15 cellular contexts compared by ENCODE assay signal in genomic region chrX:24133280-24133679, GRCh38. TPM values are rescaled to one million over a fixed set of nuclear protein-coding genes. Genes with fewer than 3 reads are reported as not detected.
DNase-seq lines count a peak whose midpoint lies in the region; ATAC-seq, FAIRE-seq and TF ChIP-seq lines count a peak whose summit lies in the region.
"Had no signal": no experiment of that assay in that cellular context is flagged by ENCODE, and none has a peak within 500 bp of the region (broad histone marks: within the 10 kb centered on the region; RNA-seq: fewer than 3 reads in every experiment).

No MANE protein-coding gene starts in this region.

- H4K8ac ChIP-seq in IMR-90 (ENCODE audit: low read depth in 2 of 2, low read length in 2 of 2), result no peak overlapping the region

- DNase-seq in EH (ENCODE audit: low read depth) (peak; percentile 55), IMR-90 (no peak), RWPE2 (ENCODE audit: low spot score) (no peak), kidney tubule cell (ENCODE audit: low spot score) (peak; percentile 42), NCI-H82 (lab: John Stamatoyannopoulos, UW) (no peak), GOT3 (lab: John Stamatoyannopoulos, UW) (no peak), small intestine (no peak)
- DNase-seq: C1 segment of cervical spinal cord, H7, NCI-H1417, NCI-H1930, NCI-H69 had no signal

- H3K27ac ChIP-seq in IMR-90 (ENCODE audit: insufficient read depth, low read length), result no peak overlapping the region
- no peak overlapping the region for H3K27ac ChIP-seq in RWPE2 (ENCODE audit: poor library complexity, severe bottlenecking)
- H3K27ac ChIP-seq in small intestine (ENCODE audit: low read depth in 1 of 2, low read length in 1 of 2), result no peak overlapping the region

- CTCF ChIA-PET in IMR-90 (lab: Yijun Ruan, JAX), result no interaction called here

- H3K23ac ChIP-seq in IMR-90 (ENCODE audit: low read depth, low read length), result no peak overlapping the region

- TF ChIP-seq CTCF in IMR-90 (conservative IDR thresholded peaks at IDR 0.05; ENCODE audit: low read depth, low read length) (no peak), RWPE2 (IDR thresholded peaks at IDR 0.05; ENCODE audit: poor library complexity, severe bottlenecking) (no peak)

- WGBS in IMR-90 (ENCODE audit: extremely low coverage in 2 of 2, insufficient read length in 1 of 2), 2 experiments, result no CpG with 5 or more reads among the region's 5 CpGs
- WGBS in small intestine, 3 donors, result 77 to 94% (median 80%) methylated on average over 3 to 5 of the region's 5 CpGs

- dilution Hi-C loops in IMR-90 (cut with HindIII; ENCODE audit: low sequenced_read_pairs, unreplicated experiment), result no loop called here

- no peak for FAIRE-seq in small intestine (lab: Jason Lieb, UNC)

- POLR2A ChIA-PET in IMR-90 (lab: Charles Lee; ENCODE audit: unreplicated experiment), result no interaction called here

- ATAC-seq in IMR-90 (ENCODE audit: low read depth), result no peak
- peak; percentile 14; the same call in 1 of the 3 replicates for ATAC-seq in RWPE2 (ENCODE audit: low read depth)
- no peak for ATAC-seq in GM19023 (IDR thresholded peaks at IDR 0.05; ENCODE audit: unreplicated experiment)
- ATAC-seq: Right ventricle myocardium inferior had no signal

- H3K4me3 ChIP-seq in IMR-90 (ENCODE audit: insufficient read depth, low read depth, low read length), result no peak overlapping the region
- H3K4me3 ChIP-seq in RWPE2 (ENCODE audit: severe bottlenecking), result no peak overlapping the region
- H3K4me3 ChIP-seq in small intestine (ENCODE audit: low read depth in 1 of 2, low read length in 2 of 2), result no peak overlapping the region
- H3K4me3 ChIP-seq: A549 had no signal

- H4K5ac ChIP-seq in IMR-90 (ENCODE audit: low read depth, low read length), result no peak overlapping the region

- no TSS peak for BruUV-seq in IMR-90 (replicated peaks; lab: Mats Ljungman, UMichigan)

- TF ChIP-seq RAD21 in IMR-90 (IDR thresholded peaks at IDR 0.05; ENCODE audit: low read length), result no peak

- no peak overlapping the region for H2AK5ac ChIP-seq in IMR-90 (ENCODE audit: low read depth, low read length)

- no peaks in the 10 kb centered on the region for H3K79me1 ChIP-seq in IMR-90 (ENCODE audit: low read depth in 1 of 2, low read length in 2 of 2)

- H2AK9ac ChIP-seq in IMR-90 (replicated peaks; ENCODE audit: low read depth, low read length, poor library complexity), result no peak overlapping the region

- no peak overlapping the region for H3K9ac ChIP-seq in IMR-90 (ENCODE audit: low read depth, low read length)

- peak overlapping the region; percentile 43 for H2AFZ ChIP-seq in IMR-90 (replicated peaks; ENCODE audit: low read length, poor library complexity)

- TF ChIP-seq POLR2A in IMR-90 (IDR thresholded peaks at IDR 0.05; ENCODE audit: low read depth, low read length), result no peak

- H2BK5ac ChIP-seq in IMR-90 (ENCODE audit: low read depth, low read length, poor library complexity, severe bottlenecking), result no peak overlapping the region

- H4K20me1 ChIP-seq in IMR-90 (ENCODE audit: insufficient read depth, low read length), result no peaks in the 10 kb centered on the region

- no peak overlapping the region for H3K18ac ChIP-seq in IMR-90 (ENCODE audit: low read depth, low read length)

- H3K4me2 ChIP-seq in IMR-90 (ENCODE audit: low read depth, low read length), result no peak overlapping the region
- H3K4me2 ChIP-seq: A549 had no signal

- H4K91ac ChIP-seq in IMR-90 (ENCODE audit: insufficient read depth, low read depth, low read length), result no peak overlapping the region

- peaks cover 4% of the 10 kb centered on the region; the same call in 1 of the 2 replicates for H3K9me1 ChIP-seq in IMR-90 (ENCODE audit: insufficient read depth, low read length)

- H3K14ac ChIP-seq in IMR-90 (replicated peaks; ENCODE audit: low read depth, low read length), result no peak overlapping the region

- no peak overlapping the region for H3K4ac ChIP-seq in IMR-90 (ENCODE audit: low read depth, low read length)

- intact Hi-C loops in IMR-90 (cut with micrococcal nuclease), result no loop called here

- in situ Hi-C loops in IMR-90 (cut with MboI; ENCODE audit: low sequenced_read_pairs), result no loop called here

- H3K9me3 ChIP-seq in IMR-90 (ENCODE audit: control insufficient read depth, insufficient read depth, low read length) (no peaks in the 10 kb centered on the region), RWPE2 (ENCODE audit: severe bottlenecking) (no peaks in the 10 kb centered on the region), small intestine (ENCODE audit: control insufficient read depth, low read depth) (no peaks in the 10 kb centered on the region)
- H3K9me3 ChIP-seq: A549 had no signal

- no peak overlapping the region for H3K56ac ChIP-seq in IMR-90 (ENCODE audit: extremely low read depth, insufficient read depth, low read length)

- H2BK15ac ChIP-seq in IMR-90 (ENCODE audit: low read depth, low read length), result no peak overlapping the region

- no peak overlapping the region for H2BK120ac ChIP-seq in IMR-90 (ENCODE audit: low read depth, low read length)

- H3K4me1 ChIP-seq in IMR-90 (ENCODE audit: control insufficient read depth, insufficient read depth, low read length), result no peaks in the 10 kb centered on the region
- no peaks in the 10 kb centered on the region for H3K4me1 ChIP-seq in RWPE2 (ENCODE audit: insufficient read depth, poor library complexity, severe bottlenecking)
- no peaks in the 10 kb centered on the region for H3K4me1 ChIP-seq in small intestine (ENCODE audit: control insufficient read depth in 2 of 2, insufficient read depth in 1 of 2, low read depth in 1 of 2, low read length in 1 of 2)

- H3K36me3 ChIP-seq in IMR-90 (ENCODE audit: control insufficient read depth, insufficient read depth, low read length) (no peaks in the 10 kb centered on the region), RWPE2 (ENCODE audit: low read depth) (no peaks in the 10 kb centered on the region), small intestine (ENCODE audit: control insufficient read depth in 2 of 2, insufficient read depth in 2 of 2, low read length in 2 of 2) (no peaks in the 10 kb centered on the region)

- H3K27me3 ChIP-seq in IMR-90 (ENCODE audit: control insufficient read depth, insufficient read depth, low read length) (peaks cover 11% of the 10 kb centered on the region), RWPE2 (ENCODE audit: insufficient read depth, poor library complexity, severe bottlenecking) (no peaks in the 10 kb centered on the region), small intestine (ENCODE audit: control insufficient read depth in 2 of 2, insufficient read depth in 2 of 2, low read length in 2 of 2) (no peaks in the 10 kb centered on the region)

- no peak overlapping the region for H2BK20ac ChIP-seq in IMR-90 (ENCODE audit: low read depth, low read length)

TF ChIP-seq in IMR-90, 13 proteins besides CTCF, POLR2A, EP300 and RAD21:
- TF ChIP-seq NFE2L2 (IDR thresholded peaks at IDR 0.05; ENCODE audit: low read depth, low read length), result no peak
- TF ChIP-seq ELK1 (IDR thresholded peaks at IDR 0.05; ENCODE audit: borderline replicate concordance, low read depth, low read length), result no peak
- TF ChIP-seq MAZ (IDR thresholded peaks at IDR 0.05; ENCODE audit: borderline replicate concordance, low read depth, low read length), result no peak
- no peak for TF ChIP-seq MXI1 (IDR thresholded peaks at IDR 0.05; ENCODE audit: borderline replicate concordance, low read depth, low read length)
- no peak for TF ChIP-seq RCOR1 (IDR thresholded peaks at IDR 0.05; ENCODE audit: insufficient replicate concordance, low read length)
- TF ChIP-seq CEBPB (IDR thresholded peaks at IDR 0.05; ENCODE audit: low read depth, low read length), result no peak
- TF ChIP-seq FOS (IDR thresholded peaks at IDR 0.05; ENCODE audit: low read depth, low read length), result no peak
- no peak for TF ChIP-seq MAFK (IDR thresholded peaks at IDR 0.05; ENCODE audit: low read depth, low read length)
- TF ChIP-seq CHD1 (IDR thresholded peaks at IDR 0.05; ENCODE audit: low read depth, low read length), result no peak
- TF ChIP-seq SMC3 (IDR thresholded peaks at IDR 0.05; ENCODE audit: low read depth, low read length), result no peak
- TF ChIP-seq USF2 (IDR thresholded peaks at IDR 0.05; ENCODE audit: low read depth, low read length), result no peak
- TF ChIP-seq BHLHE40 (IDR thresholded peaks at IDR 0.05; ENCODE audit: low read depth, low read length), result no peak
- TF ChIP-seq RFX5 (IDR thresholded peaks at IDR 0.05; ENCODE audit: low read depth, low read length), result no peak

RNA-seq across cellular contexts. Expression of gene ZFX, which starts 16.2 kb away (rescaled TPM):
- 99.3 and 141 TPM in 2 replicates for total RNA-seq in IMR-90 (2012; rRNA removed)
- polyA plus RNA-seq in IMR-90 (2012; rRNA removed) (12.0 and 16.0 TPM in 2 replicates), small intestine (1 to 10 TPM; 5.8 to 6.8 (median 6.6) TPM)
- polyA plus RNA-seq in IMR-90 (2012; cell fraction: cytosol; rRNA removed), result 3.6 and 5.2 TPM in 2 replicates
- 4.1 and 28.6 TPM in 2 replicates for polyA plus RNA-seq in IMR-90 (2012; cell fraction: nucleus; rRNA removed; ENCODE audit: low replicate concordance)

Comparison
In these comparisons a context has a peak if more than half of its experiments do, and no peak if none do; other contexts are left out.
1. DNase-seq: peak in EH (single experiment) and kidney tubule cell (single experiment); none in IMR-90 (single experiment), RWPE2 (single experiment), NCI-H82 (single experiment), GOT3 (single experiment) and small intestine (single experiment).